ENCODE assay signal across 20 cellular contexts in the genomic region with DNA sequence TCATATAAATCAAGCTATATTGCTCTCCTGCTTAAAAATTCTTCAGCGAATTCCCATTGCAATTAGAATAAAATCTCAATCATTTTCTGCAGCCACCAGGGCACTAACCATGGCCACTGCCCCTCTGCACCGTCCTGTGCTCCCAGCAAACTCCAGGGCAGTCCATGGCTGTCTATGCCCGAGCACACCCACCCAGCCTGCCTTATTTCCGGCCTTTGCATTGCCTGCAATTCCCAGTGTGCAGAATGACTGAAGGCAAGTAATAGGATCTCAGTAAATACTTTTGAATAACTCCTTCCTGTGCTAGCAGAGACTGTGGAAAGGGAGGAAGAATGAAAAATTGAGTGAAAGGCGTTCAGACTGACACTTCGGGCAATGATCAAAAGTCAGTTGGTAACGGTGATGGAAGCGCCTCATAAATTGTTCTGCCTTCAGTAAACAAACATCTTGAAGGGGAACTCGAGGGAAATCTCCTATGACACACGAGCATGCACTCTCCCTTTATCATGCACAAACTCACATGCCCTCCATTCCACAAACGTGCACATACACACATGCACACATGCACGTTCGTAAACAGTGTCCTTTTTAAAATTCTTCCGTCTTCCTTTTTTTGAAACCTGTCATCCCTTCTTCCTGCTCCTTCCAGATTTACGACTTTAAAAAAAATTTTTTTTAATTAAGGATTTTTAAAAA.
"Had no signal": no experiment of that assay in that cellular context is flagged by ENCODE, and none has a peak within 500 bp of the region (broad histone marks: within the 10 kb centered on the region; RNA-seq: fewer than 3 reads in every experiment).

No MANE protein-coding gene starts in this region.

- H3K4me3 ChIP-seq: heart left ventricle, mucosa of descending colon, ovary, right atrium auricular region, sigmoid colon, skin epidermis, testis, tibial nerve, uterus had no signal

- H3K9me3 ChIP-seq: mucosa of descending colon, ovary, right atrium auricular region, testis, tibial nerve, uterus had no signal

- H3K27me3 ChIP-seq: ovary, right atrium auricular region, testis, tibial nerve, uterus had no signal

- H3K36me3 Mint-ChIP-seq: naive thymus-derived CD8-positive, alpha-beta T cell; stimulated activated naive B cell treated with anti-CD40 and anti-IgM and Interleukin-4, amounts not matched to agents 10 μg/mL and 1 μg/mL and 100 μg/mL, for 72 hours had no signal

- H3K27ac Mint-ChIP-seq: naive thymus-derived CD8-positive, alpha-beta T cell; stimulated activated naive B cell treated with anti-CD40 and anti-IgM and Interleukin-4, amounts not matched to agents 10 μg/mL and 1 μg/mL and 100 μg/mL, for 72 hours; stimulated activated naive CD8-positive, alpha-beta T cell treated with anti-CD3 and anti-CD28 coated beads, Interleukin-15, amount 100 ng/mL, for 72 hours had no signal

- ATAC-seq: esophagus mucosa; heart left ventricle; left lobe of liver; mucosa of descending colon; naive thymus-derived CD8-positive, alpha-beta T cell; stimulated activated naive B cell treated with anti-CD40 and anti-IgM and Interleukin-4, amounts not matched to agents 10 μg/mL and 1 μg/mL and 100 μg/mL, for 72 hours; stimulated activated naive CD8-positive, alpha-beta T cell treated with anti-CD3 and anti-CD28 coated beads, Interleukin-15, amount 100 ng/mL, for 72 hours had no signal

- H3K4me3 Mint-ChIP-seq: naive thymus-derived CD8-positive, alpha-beta T cell; neural crest cell; stimulated activated naive B cell treated with anti-CD40 and anti-IgM and Interleukin-4, amounts not matched to agents 10 μg/mL and 1 μg/mL and 100 μg/mL, for 72 hours; stimulated activated naive CD8-positive, alpha-beta T cell treated with anti-CD3 and anti-CD28 coated beads, Interleukin-15, amount 100 ng/mL, for 72 hours had no signal

- H3K9me3 Mint-ChIP-seq: naive thymus-derived CD8-positive, alpha-beta T cell; stimulated activated naive CD8-positive, alpha-beta T cell treated with anti-CD3 and anti-CD28 coated beads, Interleukin-15, amount 100 ng/mL, for 72 hours had no signal

- H3K36me3 ChIP-seq: heart left ventricle, ovary, right atrium auricular region, sigmoid colon, tibial nerve, uterus had no signal

- DNase-seq: effector memory CD4-positive, alpha-beta T cell; heart left ventricle; hippocampal formation; mammary epithelial cell; mucosa of descending colon; naive thymus-derived CD8-positive, alpha-beta T cell; ovary; sigmoid colon; stimulated activated CD4-positive, alpha-beta T cell treated with anti-CD3 and anti-CD28 coated beads, Interleukin-2, amount 100 ng/mL, for 24 hours; stimulated activated CD4-positive, alpha-beta T cell treated with anti-CD3 and anti-CD28 coated beads, Interleukin-4, amount 100 ng/mL, for 4 hours; stimulated activated naive B cell treated with anti-CD40 and anti-IgM and Interleukin-4, amounts not matched to agents 10 μg/mL and 1 μg/mL and 100 μg/mL, for 72 hours; stimulated activated naive CD8-positive, alpha-beta T cell treated with anti-CD3 and anti-CD28 coated beads, Interleukin-15, amount 100 ng/mL, for 72 hours; testis; uterus had no signal

- H3K27ac ChIP-seq: heart left ventricle, ovary, right atrium auricular region, sigmoid colon, skin epidermis, testis, tibial nerve, uterus had no signal

- H3K4me1 Mint-ChIP-seq: naive thymus-derived CD8-positive, alpha-beta T cell; neural crest cell; stimulated activated naive B cell treated with anti-CD40 and anti-IgM and Interleukin-4, amounts not matched to agents 10 μg/mL and 1 μg/mL and 100 μg/mL, for 72 hours; stimulated activated naive CD8-positive, alpha-beta T cell treated with anti-CD3 and anti-CD28 coated beads, Interleukin-15, amount 100 ng/mL, for 72 hours had no signal

- H3K4me1 ChIP-seq: heart left ventricle, right atrium auricular region, sigmoid colon, testis, tibial nerve, uterus had no signal
